In genomic region chr2:129877289-129877741, GRCh38 we compare ENCODE assay signal across 8 cellular contexts.
DNase-seq lines count a peak whose midpoint lies in the region; ATAC-seq and TF ChIP-seq lines count a peak whose summit lies in the region.

No MANE protein-coding gene starts in this region.

- H3K79me2 ChIP-seq in OCI-LY7 (ENCODE audit: insufficient read depth, low read depth, low read length), result no peaks in the 10 kb centered on the region

- H3K27me3 Mint-ChIP-seq in CD14-positive monocyte (ENCODE audit: low read depth in 3 of 3), result peaks cover 0 to 4% (median 3%) of the 10 kb centered on the region in 3 donors
- peaks cover 4% of the 10 kb centered on the region for H3K27me3 Mint-ChIP-seq in activated T-helper 1 cell treated with anti-CD3 and anti-CD28 coated beads, Interleukin-12 subunit alpha, Interleukin-12 subunit beta, Interleukin-2, Interleukin-4 antibody, amounts not matched to agents 30 ng/mL and 10 ng/mL and 1 ng/mL, durations not matched to agents 14 hours and 24 hours and 36 hours (ENCODE audit: insufficient read depth)
- H3K27me3 Mint-ChIP-seq in naive thymus-derived CD4-positive, alpha-beta T cell, result peaks cover 0 to 2% (median 0%) of the 10 kb centered on the region in 5 donors

- H3K4me2 ChIP-seq in OCI-LY7 (ENCODE audit: low read length), result peak overlapping the region; percentile 63

- H3K27me3 ChIP-seq in naive thymus-derived CD4-positive, alpha-beta T cell (ENCODE audit: control insufficient read depth in 2 of 2, insufficient read depth in 2 of 2, low read length in 2 of 2), result no peaks in the 10 kb centered on the region

- ATAC-seq in GM19452 (IDR thresholded peaks at IDR 0.05; ENCODE audit: unreplicated experiment), result peak; percentile 76
- peak; percentile 95 for ATAC-seq in naive thymus-derived CD4-positive, alpha-beta T cell

- peak overlapping the region; percentile 95 to 98 for H3K4me3 Mint-ChIP-seq in CD14-positive monocyte
- peak overlapping the region; percentile 88 for H3K4me3 Mint-ChIP-seq in activated T-helper 1 cell treated with anti-CD3 and anti-CD28 coated beads, Interleukin-12 subunit alpha, Interleukin-12 subunit beta, Interleukin-2, Interleukin-4 antibody, amounts not matched to agents 30 ng/mL and 10 ng/mL and 1 ng/mL, durations not matched to agents 14 hours and 24 hours and 36 hours
- H3K4me3 Mint-ChIP-seq in naive thymus-derived CD4-positive, alpha-beta T cell, result peak overlapping the region; percentile 86 to 99 (median 96)

- DNase-seq in CD14-positive monocyte (ENCODE audit: low spot score), result peak; percentile 75
- DNase-seq in HK-2 (ENCODE audit: unreplicated experiment), result peak; percentile 74
- peak; percentile 70 for DNase-seq in OCI-LY7 (ENCODE audit: low spot score)
- DNase-seq in activated T-helper 1 cell treated with anti-CD3 and anti-CD28 coated beads, Interleukin-12 subunit alpha, Interleukin-12 subunit beta, Interleukin-2, Interleukin-4 antibody, amounts not matched to agents 30 ng/mL and 10 ng/mL and 1 ng/mL, durations not matched to agents 14 hours and 24 hours and 36 hours (ENCODE audit: low spot score), result peak; percentile 53
- peak; percentile 49 for DNase-seq in fibroblast of peridontal ligament (ENCODE audit: extremely low read depth)
- DNase-seq in naive thymus-derived CD4-positive, alpha-beta T cell, result peak; percentile 61 to 82 (median 78)
- DNase-seq in stimulated activated CD8-positive, alpha-beta memory T cell treated with anti-CD3 and anti-CD28 coated beads, Interleukin-7, amount 100 ng/mL, for 48 hours (ENCODE audit: extremely low read depth in 1 of 2, low read depth in 1 of 2), result peak; percentile 60 to 73

- no peaks in the 10 kb centered on the region for H3K9me3 Mint-ChIP-seq in CD14-positive monocyte
- no peaks in the 10 kb centered on the region for H3K9me3 Mint-ChIP-seq in activated T-helper 1 cell treated with anti-CD3 and anti-CD28 coated beads, Interleukin-12 subunit alpha, Interleukin-12 subunit beta, Interleukin-2, Interleukin-4 antibody, amounts not matched to agents 30 ng/mL and 10 ng/mL and 1 ng/mL, durations not matched to agents 14 hours and 24 hours and 36 hours
- peaks cover 0 to 3% (median 0%) of the 10 kb centered on the region in 11 donors for H3K9me3 Mint-ChIP-seq in naive thymus-derived CD4-positive, alpha-beta T cell

- no peak overlapping the region for H3K27ac ChIP-seq in OCI-LY7 (ENCODE audit: low read depth, low read length, poor library complexity, severe bottlenecking)
- peak overlapping the region; percentile 78 for H3K27ac ChIP-seq in naive thymus-derived CD4-positive, alpha-beta T cell (ENCODE audit: low read depth, low read length)

- H3K9me3 ChIP-seq in OCI-LY7 (ENCODE audit: low read length), result no peaks in the 10 kb centered on the region
- no peaks in the 10 kb centered on the region for H3K9me3 ChIP-seq in naive thymus-derived CD4-positive, alpha-beta T cell (ENCODE audit: control insufficient read depth in 2 of 3, low read length in 3 of 3)

- H3K36me3 ChIP-seq in OCI-LY7 (ENCODE audit: insufficient read depth, low read length), result no peaks in the 10 kb centered on the region
- H3K36me3 ChIP-seq in naive thymus-derived CD4-positive, alpha-beta T cell (ENCODE audit: control insufficient read depth in 2 of 3, insufficient read depth in 3 of 3, low read length in 3 of 3), result no peaks in the 10 kb centered on the region

- no peaks in the 10 kb centered on the region for H4K20me1 ChIP-seq in OCI-LY7 (ENCODE audit: insufficient read depth, low read length)

- no peaks in the 10 kb centered on the region for H3K9me2 ChIP-seq in OCI-LY7 (ENCODE audit: insufficient read depth, low read length)

- no peak for TF ChIP-seq CTCF in CD14-positive monocyte (IDR thresholded peaks at IDR 0.05)
- TF ChIP-seq CTCF in OCI-LY7 (conservative IDR thresholded peaks at IDR 0.05; ENCODE audit: low read length), result no peak

- POLR2A ChIA-PET in OCI-LY7 (lab: Charles Lee), result interaction anchor here (0.7 to 1.1 kb wide), 3 partner anchors 8 to 465 kb away, joined by 3 read pairs; partner anchors contain the start of gene MZT2B
- POLR2A ChIA-PET in naive thymus-derived CD4-positive, alpha-beta T cell (lab: Charles Lee), result interaction anchor here (1.0 to 1.5 kb wide), 2 partner anchors 304 to 465 kb away, joined by 5 to 7 read pairs; partner anchors contain the start of genes IMP4, MZT2B and SMPD4

- H2AFZ ChIP-seq in OCI-LY7 (ENCODE audit: low read length), result peak overlapping the region; percentile 96

- H3K36me3 Mint-ChIP-seq in CD14-positive monocyte, result no peaks in the 10 kb centered on the region
- H3K36me3 Mint-ChIP-seq in activated T-helper 1 cell treated with anti-CD3 and anti-CD28 coated beads, Interleukin-12 subunit alpha, Interleukin-12 subunit beta, Interleukin-2, Interleukin-4 antibody, amounts not matched to agents 30 ng/mL and 10 ng/mL and 1 ng/mL, durations not matched to agents 14 hours and 24 hours and 36 hours (ENCODE audit: low read depth), result no peaks in the 10 kb centered on the region
- H3K36me3 Mint-ChIP-seq in naive thymus-derived CD4-positive, alpha-beta T cell, result no peaks in the 10 kb centered on the region

- peaks cover 21% of the 10 kb centered on the region for H3K4me1 Mint-ChIP-seq in CD14-positive monocyte
- peaks cover 9% of the 10 kb centered on the region for H3K4me1 Mint-ChIP-seq in activated T-helper 1 cell treated with anti-CD3 and anti-CD28 coated beads, Interleukin-12 subunit alpha, Interleukin-12 subunit beta, Interleukin-2, Interleukin-4 antibody, amounts not matched to agents 30 ng/mL and 10 ng/mL and 1 ng/mL, durations not matched to agents 14 hours and 24 hours and 36 hours (ENCODE audit: low read depth)
- H3K4me1 Mint-ChIP-seq in naive thymus-derived CD4-positive, alpha-beta T cell, result peaks cover 6 to 18% (median 13%) of the 10 kb centered on the region in 7 donors

- H3K27ac Mint-ChIP-seq in CD14-positive monocyte, result peak overlapping the region in 6 of 7 donors; percentile 68 to 90 (median 82)
- H3K27ac Mint-ChIP-seq in activated T-helper 1 cell treated with anti-CD3 and anti-CD28 coated beads, Interleukin-12 subunit alpha, Interleukin-12 subunit beta, Interleukin-2, Interleukin-4 antibody, amounts not matched to agents 30 ng/mL and 10 ng/mL and 1 ng/mL, durations not matched to agents 14 hours and 24 hours and 36 hours, result peak overlapping the region; percentile 74
- H3K27ac Mint-ChIP-seq in naive thymus-derived CD4-positive, alpha-beta T cell, result peak overlapping the region; percentile 77 to 97 (median 92)

- no peaks in the 10 kb centered on the region for H3K4me1 ChIP-seq in OCI-LY7 (ENCODE audit: insufficient read depth, low read length, poor library complexity, severe bottlenecking)
- peaks cover 5 to 7% of the 10 kb centered on the region in 2 donors for H3K4me1 ChIP-seq in naive thymus-derived CD4-positive, alpha-beta T cell (ENCODE audit: control insufficient read depth in 2 of 2, insufficient read depth in 2 of 2, low read length in 2 of 2)

- BruUV-seq in OCI-LY7 (replicated peaks; lab: Mats Ljungman, UMichigan), result no TSS peak

- intact Hi-C loops in CD14-positive monocyte (cut with micrococcal nuclease) (loop anchor here in 1 of 2 donors (10.0 kb wide), 1 partner anchor 307 kb away; the partner anchor contains the start of genes MZT2B and SMPD4), OCI-LY7 (cut with micrococcal nuclease; ENCODE audit: unreplicated experiment) (no loop called here)
- intact Hi-C loops in activated T-helper 1 cell treated with anti-CD3 and anti-CD28 coated beads, Interleukin-12 subunit alpha, Interleukin-12 subunit beta, Interleukin-2, Interleukin-4 antibody, amounts not matched to agents 30 ng/mL and 10 ng/mL and 1 ng/mL, durations not matched to agents 14 hours and 24 hours and 36 hours (cut with micrococcal nuclease), result loop anchor here (1.0 to 5.0 kb wide), 3 partner anchors 305 to 465 kb away; partner anchors contain the start of genes IMP4, MZT2B and SMPD4
- intact Hi-C loops in naive thymus-derived CD4-positive, alpha-beta T cell (cut with micrococcal nuclease), result loop anchor here (1.0 to 10.0 kb wide), 9 partner anchors 28 to 1783 kb away; partner anchors contain the start of genes IMP4 (in 2 of the 2), FAM168B (in 1 of the 2), GPR148 (in 1 of the 2) and SMPD4 (in 1 of the 2)

- peak overlapping the region; percentile 60 for H3K4me3 ChIP-seq in OCI-LY7 (ENCODE audit: low read depth, low read length, poor library complexity, severe bottlenecking)
- H3K4me3 ChIP-seq in naive thymus-derived CD4-positive, alpha-beta T cell (ENCODE audit: low read length), result peak overlapping the region; percentile 96

- CTCF ChIA-PET in OCI-LY7 (lab: Charles Lee; ENCODE audit: unreplicated experiment), result no interaction called here
- CTCF ChIA-PET in naive thymus-derived CD4-positive, alpha-beta T cell (lab: Charles Lee), result interaction anchor here (0.7 kb wide), 1 partner anchor 304 kb away, joined by 3 read pairs; the partner anchor contains the start of gene SMPD4
